Comparison of ENCODE assay signal across 15 cellular contexts in genomic region chr1:34266127-34266951, GRCh38.
DNase-seq lines count a peak whose midpoint lies in the region.
"Had no signal": no experiment of that assay in that cellular context is flagged by ENCODE, and none has a peak within 500 bp of the region (broad histone marks: within the 10 kb centered on the region; RNA-seq: fewer than 3 reads in every experiment).

No MANE protein-coding gene starts in this region.

- H3K9ac ChIP-seq in ES-I3 (ENCODE audit: low read depth, low read length), result peak overlapping the region; percentile 28; the same call in 1 of the 2 replicates

- H3K9me3 ChIP-seq in ES-I3 (ENCODE audit: control insufficient read depth, insufficient read depth, low read length), result no peaks in the 10 kb centered on the region
- H3K9me3 ChIP-seq: testis had no signal

- DNase-seq in NCI-H2107 treated with DMSO at 0.1 percent for 48 hours (lab: John Stamatoyannopoulos, UW; ENCODE audit: unreplicated experiment) (peak; percentile 13), ecto neural progenitor cell (ENCODE audit: low spot score) (peak; percentile 53), middle frontal gyrus (ENCODE audit: extremely low spot score, low spot score) (peak; percentile 11), cerebellar nuclear complex (lab: John Stamatoyannopoulos, UW) (no peak), NOMO-1 treated with DMSO at 0.1 percent for 48 hours (lab: John Stamatoyannopoulos, UW; ENCODE audit: unreplicated experiment) (no peak), AML-193 (lab: John Stamatoyannopoulos, UW) (no peak)
- no peak for DNase-seq in stimulated activated CD8-positive, alpha-beta memory T cell treated with anti-CD3 and anti-CD28 coated beads, Interleukin-4, amount 100 ng/mL, for 48 hours
- DNase-seq: activated CD4-positive, alpha-beta T cell treated with anti-CD3 and anti-CD28 coated beads for 36 hours; activated T-cell treated with anti-CD3 and anti-CD28 coated beads, Interleukin-2, amount 50 U/mL, for 48 hours; effector memory CD4-positive, alpha-beta T cell; NCI-H2029 treated with DMSO at 0.1 percent for 48 hours; small intestine; T-cell; testis had no signal

- peaks cover 10% of the 10 kb centered on the region; the same call in 1 of the 2 replicates for H3K4me1 ChIP-seq in ES-I3 (ENCODE audit: insufficient read depth, low read length)
- H3K4me1 ChIP-seq: testis had no signal

- no peaks in the 10 kb centered on the region for H3K36me3 ChIP-seq in ES-I3 (ENCODE audit: insufficient read depth, low read length)

Comparison
In these comparisons a context has a peak if more than half of its experiments do, and no peak if none do; other contexts are left out.
1. DNase-seq: peak in NCI-H2107 treated with DMSO at 0.1 percent for 48 hours (single experiment), ecto neural progenitor cell (single experiment) and middle frontal gyrus (single experiment); none in cerebellar nuclear complex (0 of 2), NOMO-1 treated with DMSO at 0.1 percent for 48 hours (single experiment), AML-193 (0 of 2) and stimulated activated CD8-positive, alpha-beta memory T cell treated with anti-CD3 and anti-CD28 coated beads, Interleukin-4, amount 100 ng/mL, for 48 hours (single experiment).